Comparison of ENCODE assay signal across 21 cellular contexts in the genomic region with DNA sequence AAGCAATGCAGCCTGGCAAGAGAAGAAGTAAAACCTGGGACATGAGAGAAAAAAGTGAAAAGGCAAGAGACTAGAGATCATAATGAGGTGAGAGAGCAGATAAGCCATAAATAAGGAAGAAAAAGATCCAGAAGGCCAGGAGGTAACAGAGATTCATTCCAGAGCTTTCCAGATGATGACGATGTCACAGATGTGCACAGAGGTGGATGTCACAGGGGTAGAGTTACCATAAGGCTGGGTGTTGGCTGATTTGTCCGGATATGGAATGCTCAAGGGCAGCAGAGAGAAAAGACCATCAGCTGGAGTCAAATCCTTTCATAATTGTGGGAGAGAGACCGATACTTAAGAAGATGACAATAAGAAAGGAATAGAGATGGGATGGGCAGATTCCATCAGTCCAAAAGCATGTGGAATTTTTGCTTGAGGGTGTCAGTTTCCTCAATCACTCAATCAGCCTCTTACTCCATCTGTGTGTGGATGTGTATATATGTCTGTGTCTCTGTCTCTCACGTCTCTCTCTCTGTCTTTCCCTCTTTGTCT.
"Had no signal": no experiment of that assay in that cellular context is flagged by ENCODE, and none has a peak within 500 bp of the region (broad histone marks: within the 10 kb centered on the region; RNA-seq: fewer than 3 reads in every experiment).

No MANE protein-coding gene starts in this region.

- H3K27ac ChIP-seq: ascending aorta, SJCRH30 had no signal

- H3K4me1 ChIP-seq: ascending aorta, SJCRH30 had no signal

- H3K27me3 ChIP-seq: ascending aorta, SJCRH30 had no signal

- FAIRE-seq: K562, TTC549 had no signal

- H3K4me3 ChIP-seq: ascending aorta, K562, SJCRH30, SK-N-MC had no signal

- H3K36me3 ChIP-seq: ascending aorta, SJCRH30 had no signal

- H3K9me3 ChIP-seq: ascending aorta, SJCRH30 had no signal

- DNase-seq: activated CD4-positive, alpha-beta T cell treated with anti-CD3 and anti-CD28 coated beads for 36 hours; activated CD4-positive, alpha-beta T cell treated with anti-CD3 and anti-CD28 coated beads, Interleukin-2, amount 10 ng/mL, durations not matched to agents 7 days and 5 days; activated CD4-positive, alpha-beta T cell treated with anti-CD3 and anti-CD28 coated beads, Interleukin-2, amount 50 U/mL, for 48 hours; activated CD8-positive, alpha-beta T cell treated with anti-CD3 and anti-CD28 coated beads, Interleukin-2, amount 10 ng/mL, durations not matched to agents 7 days and 5 days; activated gamma-delta T cell; activated naive CD4-positive, alpha-beta T cell treated with Interleukin-2 at 50 U/mL for 16 hours; activated naive CD8-positive, alpha-beta T cell treated with anti-CD3 and anti-CD28 coated beads, Interleukin-2, amount 10 ng/mL, durations not matched to agents 7 days and 5 days; activated T-cell treated with anti-CD3 and anti-CD28 coated beads, Interleukin-2, amount 50 U/mL, for 24 hours; amygdala; NCI-H1105; NCI-H1417 treated with DMSO at 0.1 percent for 48 hours; NCI-H1930; NCI-H2081 treated with DMSO at 0.1 percent for 48 hours; NCI-H345; NCI-H524 treated with DMSO at 0.1 percent for 48 hours; SHP77; SJCRH30 had no signal
